In genomic region chr5:81767938-81768337, GRCh38 we compare ENCODE assay signal across 17 cellular contexts.
"Had no signal": no experiment of that assay in that cellular context is flagged by ENCODE, and none has a peak within 500 bp of the region (broad histone marks: within the 10 kb centered on the region; RNA-seq: fewer than 3 reads in every experiment).

No MANE protein-coding gene starts in this region.

- H3K27me3 Mint-ChIP-seq: stimulated activated naive CD8-positive, alpha-beta T cell treated with anti-CD3 and anti-CD28 coated beads, Interleukin-15, amount 100 ng/mL, for 72 hours had no signal

- H3K27ac ChIP-seq: dorsolateral prefrontal cortex, prostate gland, right lobe of liver had no signal

- DNase-seq: activated CD4-positive, alpha-beta memory T cell treated with anti-CD3 and anti-CD28 coated beads, Interleukin-2, amount 10 ng/mL, durations not matched to agents 7 days and 5 days; activated CD4-positive, alpha-beta T cell treated with anti-CD3 and anti-CD28 coated beads for 4 hours; activated gamma-delta T cell; activated T-cell treated with anti-CD3 and anti-CD28 coated beads, Interleukin-2, amount 50 U/mL, for 4 hours; dorsolateral prefrontal cortex; endodermal cell; islet precursor cell; naive thymus-derived CD8-positive, alpha-beta T cell; nucleus accumbens; right lobe of liver; stimulated activated naive CD8-positive, alpha-beta T cell treated with anti-CD3 and anti-CD28 coated beads, Interleukin-15, amount 100 ng/mL, for 72 hours; T-helper 17 cell had no signal

- H3K27me3 ChIP-seq: dorsolateral prefrontal cortex, right lobe of liver had no signal

- H3K4me3 Mint-ChIP-seq: activated CD4-positive, alpha-beta memory T cell treated with anti-CD3 and anti-CD28 coated beads, Interleukin-2, amount 10 ng/mL, durations not matched to agents 7 days and 5 days; activated T-cell treated with anti-CD3 and anti-CD28 coated beads, Interleukin-2, amount 50 U/mL, for 4 hours; endodermal cell; naive thymus-derived CD8-positive, alpha-beta T cell; stimulated activated naive CD8-positive, alpha-beta T cell treated with anti-CD3 and anti-CD28 coated beads, Interleukin-15, amount 100 ng/mL, for 72 hours; T-helper 17 cell; WTC11 had no signal

- H3K36me3 Mint-ChIP-seq: activated naive CD4-positive, alpha-beta T cell treated with anti-CD3 and anti-CD28 coated beads, Interleukin-2, amount 50 U/mL, for 72 hours had no signal

- H3K4me1 ChIP-seq: prostate gland, right lobe of liver had no signal

- H3K9me3 Mint-ChIP-seq: activated CD4-positive, alpha-beta memory T cell treated with anti-CD3 and anti-CD28 coated beads, Interleukin-2, amount 10 ng/mL, durations not matched to agents 7 days and 5 days; activated naive CD4-positive, alpha-beta T cell treated with anti-CD3 and anti-CD28 coated beads, Interleukin-2, amount 50 U/mL, for 72 hours; activated T-cell treated with anti-CD3 and anti-CD28 coated beads, Interleukin-2, amount 50 U/mL, for 4 hours; naive thymus-derived CD8-positive, alpha-beta T cell had no signal

- ATAC-seq: activated naive CD4-positive, alpha-beta T cell treated with anti-CD3 and anti-CD28 coated beads, Interleukin-2, amount 50 U/mL, for 72 hours; activated T-cell treated with anti-CD3 and anti-CD28 coated beads, Interleukin-2, amount 50 U/mL, for 4 hours; naive thymus-derived CD8-positive, alpha-beta T cell; right lobe of liver; SK-N-SH treated with all-trans-retinoic acid at 6 μM for 48 hours; stimulated activated naive CD8-positive, alpha-beta T cell treated with anti-CD3 and anti-CD28 coated beads, Interleukin-15, amount 100 ng/mL, for 72 hours; T-helper 17 cell; WTC11 had no signal

- H3K4me3 ChIP-seq: dorsolateral prefrontal cortex, prostate gland, right lobe of liver, thoracic aorta had no signal

- H3K4me1 Mint-ChIP-seq: naive thymus-derived CD8-positive, alpha-beta T cell; stimulated activated naive CD8-positive, alpha-beta T cell treated with anti-CD3 and anti-CD28 coated beads, Interleukin-15, amount 100 ng/mL, for 72 hours had no signal

- H3K36me3 ChIP-seq: prostate gland, right lobe of liver, thoracic aorta had no signal

- H3K9me3 ChIP-seq: prostate gland, right lobe of liver, thoracic aorta had no signal

- H3K27ac Mint-ChIP-seq: activated CD4-positive, alpha-beta memory T cell treated with anti-CD3 and anti-CD28 coated beads, Interleukin-2, amount 10 ng/mL, durations not matched to agents 7 days and 5 days; activated naive CD4-positive, alpha-beta T cell treated with anti-CD3 and anti-CD28 coated beads, Interleukin-2, amount 50 U/mL, for 72 hours; endodermal cell; naive thymus-derived CD8-positive, alpha-beta T cell; stimulated activated naive CD8-positive, alpha-beta T cell treated with anti-CD3 and anti-CD28 coated beads, Interleukin-15, amount 100 ng/mL, for 72 hours; T-helper 17 cell; WTC11 had no signal
